8 cellular contexts compared by ENCODE assay signal in genomic region chr9:35905912-35906679, GRCh38. TPM values are rescaled to one million over a fixed set of nuclear protein-coding genes. Genes with fewer than 3 reads are reported as not detected.
DNase-seq lines count a peak whose midpoint lies in the region; ATAC-seq and TF ChIP-seq lines count a peak whose summit lies in the region.

Gene HRCT1, plus strand, starts transcription at chr9:35906202. Its CDS starts 86 bp downstream, at chr9:35906288.

- POLR2A ChIA-PET in CD8-positive, alpha-beta memory T cell (lab: Charles Lee), result no interaction called here

- H3K36me3 ChIP-seq in CD8-positive, alpha-beta memory T cell (ENCODE audit: insufficient read depth, low read length), result no peaks in the 10 kb centered on the region

- TF ChIP-seq CTCF in HFFc6 (IDR thresholded peaks at IDR 0.05), result no peak

- H3K36me3 Mint-ChIP-seq in HFFc6 (ENCODE audit: low read depth), result no peaks in the 10 kb centered on the region
- H3K36me3 Mint-ChIP-seq in T-helper 17 cell (ENCODE audit: low read depth), result no peaks in the 10 kb centered on the region
- H3K36me3 Mint-ChIP-seq in CD8-positive, alpha-beta memory T cell, result no peaks in the 10 kb centered on the region

- peaks cover 2% of the 10 kb centered on the region for H3K27me3 Mint-ChIP-seq in HFFc6 (ENCODE audit: insufficient read depth)
- peaks cover 6% of the 10 kb centered on the region for H3K27me3 Mint-ChIP-seq in T-helper 17 cell
- peaks cover 2 to 14% of the 10 kb centered on the region in 2 donors for H3K27me3 Mint-ChIP-seq in CD8-positive, alpha-beta memory T cell

- H3K4me3 ChIP-seq in CD8-positive, alpha-beta memory T cell (ENCODE audit: low read length), result no peak within 1 kb of the TSS

- H3K4me1 ChIP-seq in CD8-positive, alpha-beta memory T cell (ENCODE audit: insufficient read depth, low read length), result peaks cover 55% of the 10 kb centered on the region

- H3K9me3 ChIP-seq in T-helper 17 cell (ENCODE audit: control insufficient read depth, low read length, poor library complexity, severe bottlenecking), result no peaks in the 10 kb centered on the region
- H3K9me3 ChIP-seq in CD8-positive, alpha-beta memory T cell (ENCODE audit: low read length), result no peaks in the 10 kb centered on the region

- CTCF ChIA-PET in CD8-positive, alpha-beta memory T cell (lab: Charles Lee), result no interaction called here

- H3K27ac Mint-ChIP-seq in HFFc6 (peak within 1 kb of the TSS; percentile 96), T-helper 17 cell (peak within 1 kb of the TSS; percentile 47)
- H3K27ac Mint-ChIP-seq in CD8-positive, alpha-beta memory T cell, result no peak within 1 kb of the TSS

- no peaks in the 10 kb centered on the region for H3K9me3 Mint-ChIP-seq in HFFc6
- H3K9me3 Mint-ChIP-seq in CD8-positive, alpha-beta memory T cell, result no peaks in the 10 kb centered on the region

- H3K27ac ChIP-seq in CD8-positive, alpha-beta memory T cell (ENCODE audit: low read depth, low read length), result no peak within 1 kb of the TSS

- no peaks in the 10 kb centered on the region for H3K27me3 ChIP-seq in CD8-positive, alpha-beta memory T cell (ENCODE audit: insufficient read depth, low read length, poor library complexity, severe bottlenecking)

- peaks cover 75% of the 10 kb centered on the region for H3K4me1 Mint-ChIP-seq in HFFc6 (ENCODE audit: low read depth)
- peaks cover 42% of the 10 kb centered on the region for H3K4me1 Mint-ChIP-seq in T-helper 17 cell
- peaks cover 19 to 47% (median 31%) of the 10 kb centered on the region in 3 donors for H3K4me1 Mint-ChIP-seq in CD8-positive, alpha-beta memory T cell

- ATAC-seq in T-helper 17 cell, result no peak
- no peak for ATAC-seq in activated CD4-positive, CD25-positive, alpha-beta regulatory T cell treated with anti-CD3 and anti-CD28 coated beads, Interleukin-2, amount 50 U/mL, for 24 hours

- H3K4me3 Mint-ChIP-seq in HFFc6, result peak within 1 kb of the TSS; percentile 76
- peak within 1 kb of the TSS; percentile 31 for H3K4me3 Mint-ChIP-seq in T-helper 17 cell
- no peak within 1 kb of the TSS for H3K4me3 Mint-ChIP-seq in CD8-positive, alpha-beta memory T cell

- peak; percentile 94 for DNase-seq in HFFc6
- no peak for DNase-seq in T-helper 17 cell
- peak; percentile 97 for DNase-seq in glomerular visceral epithelial cell (ENCODE audit: extremely low spot score)
- peak; percentile 78 for DNase-seq in pulmonary artery endothelial cell (ENCODE audit: low read depth, low spot score)
- no peak for DNase-seq in activated T-cell treated with anti-CD3 and anti-CD28 coated beads, Interleukin-2, amount 50 U/mL, for 1 hour
- no peak for DNase-seq in central memory CD4-positive, alpha-beta T cell
- DNase-seq in CD8-positive, alpha-beta memory T cell, result no peak

RNA-seq across cellular contexts. Expression of gene HRCT1, which starts in this region (rescaled TPM):
- 1 to 10 TPM; 2.5 to 4.1 (median 3.3) TPM for total RNA-seq in HFFc6 (2021; fragmentation: NEBNext Ultra II Directional; extraction: Animal tissue kit (Norgen Biotek cat#: 25700))
- not detected for total RNA-seq in T-helper 17 cell
- 2.4 and 5.6 TPM in 2 replicates for total RNA-seq in pulmonary artery endothelial cell
- not detected for total RNA-seq in CD8-positive, alpha-beta memory T cell
- not detected for polyA plus RNA-seq in CD8-positive, alpha-beta memory T cell

Comparison
In these comparisons a context has a peak if more than half of its experiments do, and no peak if none do; other contexts are left out.
1. DNase-seq: peak in HFFc6 (single experiment), glomerular visceral epithelial cell (single experiment) and pulmonary artery endothelial cell (single experiment); none in T-helper 17 cell (0 of 3), activated T-cell treated with anti-CD3 and anti-CD28 coated beads, Interleukin-2, amount 50 U/mL, for 1 hour (single experiment), central memory CD4-positive, alpha-beta T cell (single experiment) and CD8-positive, alpha-beta memory T cell (0 of 5).
2. H3K27ac Mint-ChIP-seq: peak in HFFc6 (single experiment) and T-helper 17 cell (single experiment); none in CD8-positive, alpha-beta memory T cell (0 of 8).
3. H3K4me3 Mint-ChIP-seq: peak in HFFc6 (single experiment) and T-helper 17 cell (single experiment); none in CD8-positive, alpha-beta memory T cell (0 of 7).